In genomic region chr17:76453431-76453743, GRCh38 we compare ENCODE assay signal across 11 cellular contexts. TPM values are rescaled to one million over a fixed set of nuclear protein-coding genes. Genes with fewer than 3 reads are reported as not detected.
A peak's percentile ranks its signal among the peaks of the same experiment; 100 is the strongest.
DNase-seq lines count a peak whose midpoint lies in the region; ATAC-seq and TF ChIP-seq lines count a peak whose summit lies in the region.
"Had no signal": no experiment of that assay in that cellular context is flagged by ENCODE, and none has a peak within 500 bp of the region (broad histone marks: within the 10 kb centered on the region; RNA-seq: fewer than 3 reads in every experiment).

No MANE protein-coding gene starts in this region.

- H3K4me3 Mint-ChIP-seq in activated T-cell treated with anti-CD3 and anti-CD28 coated beads, Interleukin-2, amount 50 U/mL, for 24 hours: peak overlapping the region; percentile 90
- H3K4me3 Mint-ChIP-seq in T-cell (peak overlapping the region; percentile 76 to 81 (median 76)), immature natural killer cell (peak overlapping the region; percentile 69 to 87 (median 81))

- H3K27ac Mint-ChIP-seq in activated T-cell treated with anti-CD3 and anti-CD28 coated beads, Interleukin-2, amount 50 U/mL, for 24 hours: peak overlapping the region; percentile 83
- H3K27ac Mint-ChIP-seq in T-cell (peak overlapping the region; percentile 87 to 89), immature natural killer cell (peak overlapping the region; percentile 77 to 98 (median 90))

- peaks cover 6% of the 10 kb centered on the region for H3K36me3 Mint-ChIP-seq in activated T-cell treated with anti-CD3 and anti-CD28 coated beads, Interleukin-2, amount 50 U/mL, for 24 hours (ENCODE audit: low read depth)
- H3K36me3 Mint-ChIP-seq in T-cell (no peaks in the 10 kb centered on the region), immature natural killer cell (no peaks in the 10 kb centered on the region)

- H3K27ac ChIP-seq in suprapubic skin: no peak overlapping the region

- peaks cover 35% of the 10 kb centered on the region for H3K4me1 Mint-ChIP-seq in activated T-cell treated with anti-CD3 and anti-CD28 coated beads, Interleukin-2, amount 50 U/mL, for 24 hours (ENCODE audit: low read depth)
- peaks cover 36 to 43% (median 37%) of the 10 kb centered on the region in 3 donors for H3K4me1 Mint-ChIP-seq in T-cell
- H3K4me1 Mint-ChIP-seq in immature natural killer cell: peaks cover 27 to 40% of the 10 kb centered on the region in 2 donors

- peak overlapping the region; percentile 98 for H3K4me3 ChIP-seq in suprapubic skin

- no peaks in the 10 kb centered on the region for H3K9me3 Mint-ChIP-seq in activated T-cell treated with anti-CD3 and anti-CD28 coated beads, Interleukin-2, amount 50 U/mL, for 24 hours
- no peaks in the 10 kb centered on the region for H3K9me3 Mint-ChIP-seq in T-cell
- no peaks in the 10 kb centered on the region for H3K9me3 Mint-ChIP-seq in immature natural killer cell

- H3K27me3 ChIP-seq in suprapubic skin: no peaks in the 10 kb centered on the region
- H3K27me3 ChIP-seq: right atrium auricular region had no signal

- TF ChIP-seq POLR2A in suprapubic skin (IDR thresholded peaks at IDR 0.05): no peak

- no peaks in the 10 kb centered on the region for H3K36me3 ChIP-seq in suprapubic skin
- H3K36me3 ChIP-seq: right atrium auricular region had no signal

- H3K9me3 ChIP-seq in suprapubic skin: no peaks in the 10 kb centered on the region
- H3K9me3 ChIP-seq: right atrium auricular region had no signal

- POLR2A ChIA-PET in T-cell (lab: Charles Lee): interaction anchor here (0.6 to 1.0 kb wide), 2 partner anchors 282 to 765 kb away, joined by 3 to 5 read pairs; no protein-coding TSS in a partner anchor

- TF ChIP-seq CTCF in suprapubic skin (IDR thresholded peaks at IDR 0.05): no peak

- H3K27me3 Mint-ChIP-seq in activated T-cell treated with anti-CD3 and anti-CD28 coated beads, Interleukin-2, amount 50 U/mL, for 24 hours: no peaks in the 10 kb centered on the region
- no peaks in the 10 kb centered on the region for H3K27me3 Mint-ChIP-seq in T-cell
- peaks cover 0 to 3% (median 2%) of the 10 kb centered on the region in 3 donors for H3K27me3 Mint-ChIP-seq in immature natural killer cell (ENCODE audit: low read depth in 3 of 3)

- no peak for DNase-seq in activated T-cell treated with anti-CD3 and anti-CD28 coated beads, Interleukin-2, amount 50 U/mL, for 24 hours
- no peak for DNase-seq in activated T-cell treated with anti-CD3 and anti-CD28 coated beads, Interleukin-2, amount 50 U/mL, for 1 hour
- DNase-seq in T-cell (no peak), immature natural killer cell (no peak), suprapubic skin (ENCODE audit: low spot score in 2 of 2) (no peak), foreskin melanocyte (no peak), NCI-H82 treated with DMSO at 0.1 percent for 48 hours (lab: John Stamatoyannopoulos, UW; ENCODE audit: unreplicated experiment) (no peak), NCI-H748 (lab: John Stamatoyannopoulos, UW; ENCODE audit: unreplicated experiment) (no peak)

- 34% methylated on average over 6 of the region's 6 CpGs for WGBS in suprapubic skin

- CTCF ChIA-PET in T-cell (lab: Charles Lee): interaction anchor here (0.6 to 1.4 kb wide), 7 partner anchors 9 to 372 kb away, joined by 3 to 4 read pairs (median 3); no protein-coding TSS in a partner anchor

- no peak for TF ChIP-seq EP300 in suprapubic skin (IDR thresholded peaks at IDR 0.05)

- peaks cover 17% of the 10 kb centered on the region for H3K4me1 ChIP-seq in suprapubic skin

- no peak for ATAC-seq in T-cell (replicated peaks in 1 of 4)

RNA-seq across cellular contexts. Expression of gene UBE2O, which starts 0.4 kb away (rescaled TPM):
- total RNA-seq in T-cell (10 to 100 TPM; 33.9 to 57.8 (median 47.5) TPM), suprapubic skin (10 to 100 TPM; 31.3 to 42.0 (median 37.7) TPM)
- 10 to 100 TPM in 1 of 3 donors, 1 to 10 TPM in 1, under 1 TPM in 1; 0.19 to 14.3 (median 5.2) TPM for polyA plus RNA-seq in immature natural killer cell

RNA-seq across cellular contexts. Expression of gene AANAT, which starts 14.0 kb away (rescaled TPM):
- total RNA-seq in T-cell (not detected), suprapubic skin (not detected)
- under 1 TPM in 1 of 3 donors, not detected in 2; 0.34 TPM for polyA plus RNA-seq in immature natural killer cell
- total RNA-seq: epithelial cell of proximal tubule, right atrium auricular region had no signal
- polyA plus RNA-seq: keratinocyte had no signal

RNA-seq across cellular contexts. Expression of gene RHBDF2, which starts 47.8 kb away (rescaled TPM):
- total RNA-seq in T-cell: 10 to 100 TPM; 35.2 to 99.0 (median 74.0) TPM
- polyA plus RNA-seq in immature natural killer cell: 10 to 100 TPM; 19.3 to 90.5 (median 23.6) TPM
- total RNA-seq in suprapubic skin: 10 to 100 TPM; 45.9 to 82.6 (median 52.6) TPM
